Comparison of ENCODE assay signal across 8 cellular contexts in the genomic region with DNA sequence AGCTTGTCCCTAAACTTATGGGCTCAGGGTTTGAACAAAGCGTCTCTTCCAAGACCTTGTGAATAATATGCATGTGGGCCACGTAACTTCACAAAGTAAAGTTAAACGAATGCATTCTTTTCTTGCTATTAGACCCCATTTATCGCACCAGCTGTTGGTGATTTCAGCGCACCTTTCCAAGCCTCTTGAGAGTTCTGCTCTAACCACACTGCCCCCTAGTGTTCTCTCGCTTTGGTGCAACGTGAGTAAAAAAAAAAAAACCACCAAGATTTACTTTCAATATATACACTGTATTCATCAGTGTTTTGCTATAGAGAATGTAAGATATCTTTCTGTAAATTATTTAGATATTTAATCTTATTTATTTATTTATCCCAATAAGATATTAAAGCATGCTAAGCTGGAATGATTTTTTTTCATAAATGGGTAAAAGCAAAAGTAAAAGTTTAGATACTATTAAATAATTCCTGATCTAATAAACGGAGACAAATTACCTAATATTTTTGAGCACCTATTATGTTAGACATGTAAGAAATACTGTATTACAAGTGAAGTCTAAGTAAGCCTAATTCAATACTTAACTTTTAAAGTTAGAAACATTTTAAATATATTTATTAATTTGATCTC.
DNase-seq lines count a peak whose midpoint lies in the region; ATAC-seq and TF ChIP-seq lines count a peak whose summit lies in the region.

No MANE protein-coding gene starts in this region.

- H3K36me3 ChIP-seq in SU-DHL-6 (ENCODE audit: low read length), result no peaks in the 10 kb centered on the region

- DNase-seq in Caki2 (ENCODE audit: low read depth) (peak; percentile 62), NB4 (ENCODE audit: low read depth) (peak; percentile 70), astrocyte of the hippocampus (ENCODE audit: low read depth, low spot score) (peak; percentile 81), iPS-NIHi7 (ENCODE audit: extremely low spot score) (peak; percentile 29)
- DNase-seq in stimulated activated CD4-positive, alpha-beta T cell treated with anti-CD3 and anti-CD28 coated beads, Interleukin-1b, Interleukin-23, amount 100 ng/mL, for 4 hours (ENCODE audit: low read depth in 2 of 2), result peak; percentile 29 to 49

- no peak overlapping the region for H2AFZ ChIP-seq in SU-DHL-6 (ENCODE audit: low read depth, low read length, severe bottlenecking)

- no peaks in the 10 kb centered on the region for H3K9me2 ChIP-seq in SU-DHL-6 (replicated peaks; ENCODE audit: insufficient read depth, low read length)

- ATAC-seq in GM21528 (IDR thresholded peaks at IDR 0.05; ENCODE audit: low FRiP score, unreplicated experiment) (peak; percentile 78), HG02840 (IDR thresholded peaks at IDR 0.05; ENCODE audit: low FRiP score, unreplicated experiment) (no peak)

- no peaks in the 10 kb centered on the region for H3K27me3 ChIP-seq in SU-DHL-6 (ENCODE audit: low read length)

- no peaks in the 10 kb centered on the region for H3F3A ChIP-seq in SU-DHL-6 (ENCODE audit: insufficient read depth)

- no peak overlapping the region for H3K27ac ChIP-seq in SU-DHL-6 (ENCODE audit: low read depth, low read length)

- H3K9me3 ChIP-seq in SU-DHL-6 (ENCODE audit: insufficient read depth, low read length), result no peaks in the 10 kb centered on the region

- H3K4me3 ChIP-seq in NB4 (ENCODE audit: low read depth, low read length) (no peak overlapping the region), SU-DHL-6 (ENCODE audit: insufficient read depth, low read length, poor library complexity, severe bottlenecking) (no peak overlapping the region)

- H4K20me1 ChIP-seq in SU-DHL-6 (ENCODE audit: low read depth, low read length), result no peaks in the 10 kb centered on the region

- no peak overlapping the region for H3K9ac ChIP-seq in SU-DHL-6 (ENCODE audit: low read length)

- no peaks in the 10 kb centered on the region for H3K79me2 ChIP-seq in SU-DHL-6 (ENCODE audit: insufficient read depth, low read length)

- no peak overlapping the region for H3K4me2 ChIP-seq in SU-DHL-6 (ENCODE audit: low read depth, low read length, poor library complexity, severe bottlenecking)

- TF ChIP-seq CTCF in NB4 (IDR thresholded peaks at IDR 0.05; ENCODE audit: low read depth, low read length), result peak; percentile 83
- TF ChIP-seq CTCF in SU-DHL-6 (IDR thresholded peaks at IDR 0.05; ENCODE audit: insufficient read depth, low read length, poor library complexity, severe bottlenecking), result peak; percentile 66

- in situ Hi-C loops in Caki2 (cut with HindIII; ENCODE audit: low pct_unique_long_range_greater_than_20kb, low sequenced_read_pairs), result no loop called here

- TF ChIP-seq POLR2A in NB4 (IDR thresholded peaks at IDR 0.05; ENCODE audit: extremely low read depth, insufficient read length), result no peak

Comparison
In these comparisons a context has a peak if more than half of its experiments do, and no peak if none do; other contexts are left out.
1. DNase-seq: peak in every context shown above with its lines; median percentile 81 in astrocyte of the hippocampus; 70 in NB4; 62 in Caki2; 39 in stimulated activated CD4-positive, alpha-beta T cell treated with anti-CD3 and anti-CD28 coated beads, Interleukin-1b, Interleukin-23, amount 100 ng/mL, for 4 hours; 29 in iPS-NIHi7.